ENCODE assay signal across 23 cellular contexts in the genomic region with DNA sequence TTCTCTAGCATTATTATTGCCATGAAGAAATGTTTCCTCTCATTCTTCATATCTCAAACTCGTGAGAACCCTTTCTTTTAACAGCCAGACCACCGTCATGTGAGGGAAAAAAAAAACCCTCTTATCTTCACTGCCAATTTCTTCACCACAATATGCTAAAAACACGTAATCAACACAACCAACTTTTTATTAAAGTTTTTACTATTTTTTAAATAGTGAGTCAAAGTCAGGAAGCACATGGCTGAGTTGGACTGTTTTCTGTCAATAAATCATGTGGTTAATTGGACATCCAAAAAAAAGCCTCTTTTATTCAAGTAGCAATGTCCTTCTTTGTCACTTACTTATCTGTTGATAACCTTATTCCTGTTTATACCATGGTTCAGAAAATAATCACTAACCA. TPM values are rescaled to one million over a fixed set of nuclear protein-coding genes. Genes with fewer than 3 reads are reported as not detected.
DNase-seq lines count a peak whose midpoint lies in the region; ATAC-seq, FAIRE-seq and TF ChIP-seq lines count a peak whose summit lies in the region.
"Had no signal": no experiment of that assay in that cellular context is flagged by ENCODE, and none has a peak within 500 bp of the region (broad histone marks: within the 10 kb centered on the region; RNA-seq: fewer than 3 reads in every experiment).

No MANE protein-coding gene starts in this region.

- CTCF ChIA-PET in PC-3 (lab: Charles Lee) = no interaction called here

- H3K18ac ChIP-seq in mesenchymal stem cell (ENCODE audit: low read depth in 1 of 2, low read length in 2 of 2) = no peak overlapping the region

- H3K27me3 ChIP-seq in ACC112 (ENCODE audit: insufficient read depth, low read length) (no peaks in the 10 kb centered on the region), PC-3 (ENCODE audit: low read length) (no peaks in the 10 kb centered on the region), mesenchymal stem cell (ENCODE audit: control insufficient read depth in 1 of 2, insufficient read depth in 1 of 2, low read length in 2 of 2) (no peaks in the 10 kb centered on the region), tibial nerve (no peaks in the 10 kb centered on the region), small intestine (ENCODE audit: control insufficient read depth in 2 of 2, insufficient read depth in 2 of 2, low read length in 2 of 2) (no peaks in the 10 kb centered on the region)
- H3K27me3 ChIP-seq: BLaER1, hepatocyte, thyroid gland had no signal

- no peak for TF ChIP-seq EP300 in tibial nerve (IDR thresholded peaks at IDR 0.05)

- 39% methylated on average over 2 of the region's 3 CpGs for WGBS in mesenchymal stem cell
- 23 to 41% methylated on average over 3 of the region's 3 CpGs for WGBS in tibial nerve, 2 donors
- 52 to 70% (median 66%) methylated on average over 3 of the region's 3 CpGs for WGBS in small intestine, 3 donors

- H3K4me1 ChIP-seq in ACC112 (ENCODE audit: control insufficient read depth, insufficient read depth, low read length, unreplicated experiment) (peaks cover 15% of the 10 kb centered on the region), PC-3 (ENCODE audit: insufficient read depth, low read length) (peaks cover 34% of the 10 kb centered on the region), mesenchymal stem cell (ENCODE audit: control insufficient read depth, insufficient read depth, low read depth, low read length) (no peaks in the 10 kb centered on the region), tibial nerve (no peaks in the 10 kb centered on the region), small intestine (ENCODE audit: control insufficient read depth in 2 of 2, insufficient read depth in 1 of 2, low read depth in 1 of 2, low read length in 1 of 2) (no peaks in the 10 kb centered on the region)
- H3K4me1 ChIP-seq: BLaER1, thyroid gland had no signal

- no TSS peak for BruUV-seq in PC-3 (replicated peaks; lab: Mats Ljungman, UMichigan)

- H3K9me2 ChIP-seq in PC-3 (replicated peaks; ENCODE audit: low read length) = no peaks in the 10 kb centered on the region

- H2BK5ac ChIP-seq in mesenchymal stem cell (ENCODE audit: low read depth, low read length, poor library complexity, severe bottlenecking) = no peak overlapping the region

- H4K20me1 ChIP-seq in PC-3 (ENCODE audit: low read length) = no peaks in the 10 kb centered on the region
- H4K20me1 ChIP-seq: BLaER1 had no signal

- no peak overlapping the region for H3K23ac ChIP-seq in mesenchymal stem cell (ENCODE audit: low read length in 2 of 2)

- H3K9ac ChIP-seq in PC-3 (ENCODE audit: low read length) (peak overlapping the region; percentile 93; the same call in 1 of the 2 replicates), mesenchymal stem cell (ENCODE audit: low read length) (no peak overlapping the region)
- H3K9ac ChIP-seq: BLaER1, GM23248 had no signal

- POLR2A ChIA-PET in PC-3 (lab: Charles Lee; ENCODE audit: unreplicated experiment) = no interaction called here

- no peak overlapping the region for H2BK15ac ChIP-seq in mesenchymal stem cell (ENCODE audit: low read depth, poor library complexity, severe bottlenecking)

- intact Hi-C loops in PC-3 (cut with micrococcal nuclease) = loop anchor here (1.0 to 5.0 kb wide), 2 partner anchors 34 to 73 kb away; no protein-coding TSS in a partner anchor

- H4K91ac ChIP-seq in mesenchymal stem cell (ENCODE audit: low read length) = no peak overlapping the region

- DNase-seq in PC-3 (peak; percentile 4), erythroblast (lab: John Stamatoyannopoulos, UW) (peak; percentile 18 to 53), mesenchymal stem cell (peak; percentile 65), DMS79 treated with DMSO at 0.1 percent for 48 hours (lab: John Stamatoyannopoulos, UW) (no peak), tibial nerve (ENCODE audit: low spot score in 2 of 2) (no peak), small intestine (no peak)
- no peak for DNase-seq in activated CD4-positive, CD25-positive, alpha-beta regulatory T cell (lab: John Stamatoyannopoulos, UW)
- DNase-seq: activated CD4-positive, alpha-beta T cell treated with anti-CD3 and anti-CD28 coated beads for 1 hour; activated CD8-positive, alpha-beta T cell treated with anti-CD3 and anti-CD28 coated beads, Interleukin-2, amount 10 ng/mL, durations not matched to agents 7 days and 5 days; GM23248; NCI-H1417 treated with DMSO at 0.1 percent for 48 hours; NCI-H2107; NCI-H526; stimulated activated CD4-positive, alpha-beta T cell treated with anti-CD3 and anti-CD28 coated beads, Interleukin-2, amount 100 ng/mL, for 48 hours; stimulated activated naive CD4-positive, alpha-beta T cell treated with Interleukin-2 at 50 U/mL for 16 hours; thyroid gland had no signal

- H3K4me2 ChIP-seq in PC-3 (ENCODE audit: low read length) (no peak overlapping the region), mesenchymal stem cell (ENCODE audit: low read length, poor library complexity, severe bottlenecking) (no peak overlapping the region)
- H3K4me2 ChIP-seq: A549, BLaER1, hepatocyte had no signal

- no peak overlapping the region for H3K4ac ChIP-seq in mesenchymal stem cell (ENCODE audit: low read depth in 1 of 2, low read length in 2 of 2)

- H3K4me3 ChIP-seq in ACC112 (ENCODE audit: low read depth, low read length) (no peak overlapping the region), PC-3 (ENCODE audit: low read length) (no peak overlapping the region), mesenchymal stem cell (ENCODE audit: insufficient read depth in 1 of 2, low read depth in 1 of 2, low read length in 2 of 2) (no peak overlapping the region), tibial nerve (no peak overlapping the region), small intestine (ENCODE audit: low read depth in 1 of 2, low read length in 2 of 2) (no peak overlapping the region)
- H3K4me3 ChIP-seq: A549, BLaER1, coronary artery, GM23248, hepatocyte, skin epidermis, thyroid gland had no signal

- no peak overlapping the region for H2BK12ac ChIP-seq in mesenchymal stem cell (ENCODE audit: low read length in 2 of 2)

- no peak for TF ChIP-seq CTCF in PC-3 (conservative IDR thresholded peaks at IDR 0.05; ENCODE audit: low read depth, low read length)
- TF ChIP-seq CTCF in tibial nerve (IDR thresholded peaks at IDR 0.05) = no peak

- H2AK5ac ChIP-seq in mesenchymal stem cell (ENCODE audit: low read length, severe bottlenecking) = no peak overlapping the region

- no peak overlapping the region for H2BK120ac ChIP-seq in mesenchymal stem cell (ENCODE audit: low read depth, low read length)

- H3K36me3 ChIP-seq in ACC112 (ENCODE audit: insufficient read depth, low read length) (no peaks in the 10 kb centered on the region), PC-3 (ENCODE audit: low read depth, low read length) (no peaks in the 10 kb centered on the region), mesenchymal stem cell (ENCODE audit: control insufficient read depth in 1 of 2, insufficient read depth in 2 of 2, low read depth in 1 of 2, low read length in 2 of 2) (no peaks in the 10 kb centered on the region), tibial nerve (no peaks in the 10 kb centered on the region), small intestine (ENCODE audit: control insufficient read depth in 2 of 2, insufficient read depth in 2 of 2, low read length in 2 of 2) (no peaks in the 10 kb centered on the region)
- H3K36me3 ChIP-seq: BLaER1, thyroid gland had no signal

- H3K27ac ChIP-seq in ACC112 (ENCODE audit: low read depth, low read length) (peak overlapping the region; percentile 98; the same call in 1 of the 2 replicates), PC-3 (ENCODE audit: low read length) (peak overlapping the region; percentile 98), mesenchymal stem cell (ENCODE audit: low read length, poor library complexity, severe bottlenecking) (no peak overlapping the region), tibial nerve (no peak overlapping the region), small intestine (ENCODE audit: low read depth in 1 of 2, low read length in 1 of 2) (no peak overlapping the region)
- H3K27ac ChIP-seq: BLaER1, coronary artery, GM23248, HL-60, thyroid gland had no signal

- H3K79me2 ChIP-seq in ACC112 (ENCODE audit: control insufficient read depth, insufficient read depth, low read length, unreplicated experiment) (no peaks in the 10 kb centered on the region), PC-3 (ENCODE audit: low read length) (no peaks in the 10 kb centered on the region)
- H3K79me2 ChIP-seq: hepatocyte had no signal

- H2AFZ ChIP-seq in ACC112 (ENCODE audit: low read length, unreplicated experiment) (no peak overlapping the region), PC-3 (ENCODE audit: low read length) (0 out of 2 replicates have a peak overlapping the region, but pooled peaks have one; percentile 39), mesenchymal stem cell (ENCODE audit: low read depth, low read length) (no peak overlapping the region)
- H2AFZ ChIP-seq: GM23248, hepatocyte had no signal

- FAIRE-seq in small intestine (lab: Jason Lieb, UNC) = no peak
- FAIRE-seq: A549 had no signal

- H3K14ac ChIP-seq in mesenchymal stem cell (ENCODE audit: low read length in 2 of 2) = no peak overlapping the region

- H4K8ac ChIP-seq in mesenchymal stem cell (ENCODE audit: low read length) = no peak overlapping the region

- H3K79me1 ChIP-seq in mesenchymal stem cell (replicated peaks; ENCODE audit: low read length, poor library complexity, severe bottlenecking) = no peaks in the 10 kb centered on the region

- H3K9me3 ChIP-seq in PC-3 (ENCODE audit: low read length) (no peaks in the 10 kb centered on the region), mesenchymal stem cell (ENCODE audit: control insufficient read depth, low read length) (peaks cover 4% of the 10 kb centered on the region), tibial nerve (peaks cover 0 to 14% (median 0%) of the 10 kb centered on the region in 4 donors), small intestine (ENCODE audit: control insufficient read depth, low read depth) (no peaks in the 10 kb centered on the region)
- H3K9me3 ChIP-seq: BLaER1, thyroid gland had no signal

- TF ChIP-seq POLR2A in erythroblast (IDR thresholded peaks at IDR 0.05; ENCODE audit: low read length) = no peak
- TF ChIP-seq POLR2A in tibial nerve (IDR thresholded peaks at IDR 0.05) = no peak

- H3F3A ChIP-seq in PC-3 (ENCODE audit: low read length, unreplicated experiment) = no peaks in the 10 kb centered on the region

- no peak for ATAC-seq in PC-3
- ATAC-seq: A549; activated CD8-positive, alpha-beta T cell treated with anti-CD3 and anti-CD28 coated beads, Interleukin-2, amount 10 ng/mL, durations not matched to agents 7 days and 5 days had no signal

RNA-seq across cellular contexts. Expression of a gene that starts 55.9 kb away (rescaled TPM):
- 1.1 and 2.2 TPM in 2 replicates for total RNA-seq in PC-3 (2014; rRNA removed)
- 0.59 TPM for polyA plus RNA-seq in mesenchymal stem cell (2013, experiment 1 of 2)
- 0.48 TPM for polyA plus RNA-seq in mesenchymal stem cell (2013, experiment 2 of 2)
- 1 to 10 TPM in 2 of 4 donors, not detected in 2; 1.0 to 1.5 TPM for total RNA-seq in tibial nerve
- polyA plus RNA-seq in small intestine = 1 to 10 TPM; 2.2 to 5.0 (median 4.3) TPM

Comparison
In these comparisons a context has a peak if more than half of its experiments do, and no peak if none do; other contexts are left out.
1. H3K27ac ChIP-seq: peak in ACC112 (single experiment) and PC-3 (single experiment); none in mesenchymal stem cell (single experiment), tibial nerve (0 of 4) and small intestine (0 of 2).
2. DNase-seq: peak in PC-3 (single experiment), erythroblast (2 of 2) and mesenchymal stem cell (single experiment); none in activated CD4-positive, CD25-positive, alpha-beta regulatory T cell (0 of 4), DMS79 treated with DMSO at 0.1 percent for 48 hours (single experiment), tibial nerve (0 of 2) and small intestine (single experiment).